Comparison of ENCODE assay signal across 1 cellular context in genomic region chr15:45612790-45613415, GRCh38.
TF ChIP-seq lines count a peak whose summit lies in the region.

No MANE protein-coding gene starts in this region.

TF ChIP-seq in GM12891, 5 proteins besides CTCF, POLR2A, EP300 and RAD21:
- no peak for TF ChIP-seq POU2F2 (IDR thresholded peaks at IDR 0.05; ENCODE audit: low read depth, low read length)
- no peak for TF ChIP-seq TAF1 (IDR thresholded peaks at IDR 0.05; ENCODE audit: low read depth, low read length)
- no peak for TF ChIP-seq POLR2AphosphoS5 (IDR thresholded peaks at IDR 0.05; ENCODE audit: low read depth, low read length)
- TF ChIP-seq SPI1 (IDR thresholded peaks at IDR 0.05; ENCODE audit: low read depth, low read length): no peak
- TF ChIP-seq PAX5 (IDR thresholded peaks at IDR 0.05; ENCODE audit: insufficient read depth, low read length, severe bottlenecking): no peak
